Comparison of ENCODE assay signal across 8 cellular contexts in genomic region chr9:37465249-37466036, GRCh38. TPM values are rescaled to one million over a fixed set of nuclear protein-coding genes. Genes with fewer than 3 reads are reported as not detected.
DNase-seq lines count a peak whose midpoint lies in the region; ATAC-seq and TF ChIP-seq lines count a peak whose summit lies in the region.

Gene ZBTB5, minus strand, starts transcription at chr9:37465450. Its CDS starts 22,899 bp downstream, at chr9:37442551.

- CTCF ChIA-PET in OCI-LY7 (lab: Charles Lee; ENCODE audit: unreplicated experiment), result interaction anchor here (0.6 to 1.4 kb wide), 2 partner anchors 16 to 137 kb away, joined by 4 to 7 read pairs; no protein-coding TSS in a partner anchor

- DNase-seq in D341Med (ENCODE audit: low spot score) (peak; percentile 95), HuH-7.5 (ENCODE audit: low spot score) (peak; percentile 99), OCI-LY7 (ENCODE audit: low spot score) (peak; percentile 100), activated T-cell treated with anti-CD3 and anti-CD28 coated beads for 24 hours (ENCODE audit: low read depth) (peak; percentile 98), epithelial cell of esophagus (ENCODE audit: low read depth) (peak; percentile 99)
- peak; percentile 97 to 98 for DNase-seq in stimulated activated CD8-positive, alpha-beta memory T cell treated with anti-CD3 and anti-CD28 coated beads, Interleukin-4, amount 100 ng/mL, for 1 hour (ENCODE audit: low read depth in 2 of 2, low spot score in 1 of 2)

- H3K36me3 ChIP-seq in OCI-LY7 (ENCODE audit: insufficient read depth, low read length), result peaks cover 26% of the 10 kb centered on the region

- H3K79me2 ChIP-seq in OCI-LY7 (ENCODE audit: insufficient read depth, low read depth, low read length), result peaks cover 44% of the 10 kb centered on the region

- intact Hi-C loops in OCI-LY7 (cut with micrococcal nuclease; ENCODE audit: unreplicated experiment), result loop anchor here (2.0 to 10.0 kb wide), 3 partner anchors 43 to 891 kb away; partner anchors contain the start of genes GRHPR and MELK

- peak within 1 kb of the TSS; percentile 74 for H3K27ac ChIP-seq in OCI-LY7 (ENCODE audit: low read depth, low read length, poor library complexity, severe bottlenecking)

- peak; percentile 84 for ATAC-seq in GM21526 (IDR thresholded peaks at IDR 0.05; ENCODE audit: low FRiP score, unreplicated experiment)

- peak within 1 kb of the TSS; percentile 89 for H2AFZ ChIP-seq in OCI-LY7 (ENCODE audit: low read length)

- H3K27me3 ChIP-seq in mononuclear cell (ENCODE audit: insufficient read depth, low read length), result no peaks in the 10 kb centered on the region

- H3K4me3 ChIP-seq in OCI-LY7 (ENCODE audit: low read depth, low read length, poor library complexity, severe bottlenecking) (peak within 1 kb of the TSS; percentile 89), epithelial cell of esophagus (ENCODE audit: low read length) (peak within 1 kb of the TSS; percentile 96), mononuclear cell (ENCODE audit: low read length) (peak within 1 kb of the TSS; percentile 89)

- POLR2A ChIA-PET in OCI-LY7 (lab: Charles Lee), result interaction anchor here (0.6 to 2.2 kb wide), 16 partner anchors 9 to 1349 kb away, joined by 3 to 5 read pairs (median 4); partner anchors contain the start of gene POLR1E

- H3K9me3 ChIP-seq in OCI-LY7 (ENCODE audit: low read length), result 0 out of 2 replicates have a peak, but pooled peaks cover 3% of the 10 kb centered on the region
- no peaks in the 10 kb centered on the region for H3K9me3 ChIP-seq in mononuclear cell (ENCODE audit: low read depth, low read length)

- peaks cover 13% of the 10 kb centered on the region; the same call in 1 of the 2 replicates for H4K20me1 ChIP-seq in OCI-LY7 (ENCODE audit: insufficient read depth, low read length)

- BruUV-seq in OCI-LY7 (replicated peaks; lab: Mats Ljungman, UMichigan), result no TSS peak

- peaks cover 38% of the 10 kb centered on the region for H3K4me1 ChIP-seq in OCI-LY7 (ENCODE audit: insufficient read depth, low read length, poor library complexity, severe bottlenecking)
- H3K4me1 ChIP-seq in mononuclear cell (ENCODE audit: insufficient read depth, low read length), result peaks cover 25% of the 10 kb centered on the region

- H3K9me2 ChIP-seq in OCI-LY7 (ENCODE audit: insufficient read depth, low read length), result no peaks in the 10 kb centered on the region

- H3K4me2 ChIP-seq in OCI-LY7 (ENCODE audit: low read length), result peak within 1 kb of the TSS; percentile 95

- no peak for TF ChIP-seq CTCF in OCI-LY7 (conservative IDR thresholded peaks at IDR 0.05; ENCODE audit: low read length)
- no peak for TF ChIP-seq CTCF in epithelial cell of esophagus (IDR thresholded peaks at IDR 0.05; ENCODE audit: insufficient read depth, low read depth, low read length, missing control alignments)

RNA-seq across cellular contexts. Expression of gene ZBTB5, which starts in this region (rescaled TPM):
- total RNA-seq in OCI-LY7 (2014; rRNA removed; shearing (Covaris generic)), result 27.9 and 31.9 TPM in 2 replicates
- total RNA-seq in OCI-LY7 (2022), result 20.2 and 23.9 TPM in 2 replicates
- total RNA-seq in mononuclear cell, result 37.8 TPM

Comparison
In these comparisons a context has a peak if more than half of its experiments do, and no peak if none do; other contexts are left out.
1. Peak in every context shown above with its lines: DNase-seq, ATAC-seq, H3K4me3 ChIP-seq and H3K27ac ChIP-seq.